In genomic region chr17:17590883-17591407, GRCh38 we compare ENCODE assay signal across 8 cellular contexts. TPM values are rescaled to one million over a fixed set of nuclear protein-coding genes. Genes with fewer than 3 reads are reported as not detected.
DNase-seq lines count a peak whose midpoint lies in the region; ATAC-seq, FAIRE-seq and TF ChIP-seq lines count a peak whose summit lies in the region.

No MANE protein-coding gene starts in this region.

- DNase-seq in GM12878 (ENCODE audit: low read depth, low spot score) = no peak
- DNase-seq in mesothelial cell of epicardium (ENCODE audit: low spot score in 2 of 2, unreplicated experiment in 2 of 2) = no peak
- DNase-seq in UCSD-AML1 (lab: John Stamatoyannopoulos, UW; ENCODE audit: unreplicated experiment) = no peak
- DNase-seq in AG08395 (ENCODE audit: low spot score) = no peak
- DNase-seq in globus pallidus (ENCODE audit: low spot score) = no peak
- no peak for DNase-seq in GF-D8 (lab: John Stamatoyannopoulos, UW)

- H3K27me3 Mint-ChIP-seq in mesothelial cell of epicardium (ENCODE audit: low read depth) = no peaks in the 10 kb centered on the region

- CTCF ChIA-PET in GM12878 (lab: Yijun Ruan, JAX) = interaction anchor here (0.6 to 2.0 kb wide), 4 partner anchors 19 to 94 kb away, joined by 3 to 7 read pairs (median 3); no protein-coding TSS in a partner anchor

- peaks cover 53% of the 10 kb centered on the region for H3K4me1 ChIP-seq in BLaER1
- H3K4me1 ChIP-seq in GM12878 (ENCODE audit: control insufficient read depth, insufficient read depth, low read length) = peaks cover 7% of the 10 kb centered on the region

- peak overlapping the region; percentile 88 for H3K4me3 Mint-ChIP-seq in mesothelial cell of epicardium

- RAD21 ChIA-PET in GM12878 (lab: Charles Lee; ENCODE audit: unreplicated experiment) = no interaction called here

- SMC1A ChIA-PET in GM12878 (lab: Charles Lee; ENCODE audit: uncharacterized antibody, unreplicated experiment) = interaction anchor here (0.6 kb wide), 1 partner anchor 379 kb away, joined by 3 read pairs; no protein-coding TSS in a partner anchor

- TF ChIP-seq CTCF in GM12878 (IDR thresholded peaks at IDR 0.05 in 2 of 3, conservative IDR thresholded peaks at IDR 0.05 in 1 of 3; ENCODE audit: control insufficient read depth in 2 of 3, extremely low read depth in 1 of 3, insufficient read depth in 1 of 3, low read depth in 3 of 3, low read length in 3 of 3) (no peak), mesothelial cell of epicardium (IDR thresholded peaks at IDR 0.05; ENCODE audit: unreplicated experiment) (no peak)

- no peak for TF ChIP-seq RAD21 in GM12878 (IDR thresholded peaks at IDR 0.05; ENCODE audit: insufficient read depth, low read depth, low read length)

- H3K79me2 ChIP-seq in GM12878 (ENCODE audit: control insufficient read depth, insufficient read depth, low read length) = peaks cover 2% of the 10 kb centered on the region

- H3K9me3 Mint-ChIP-seq in mesothelial cell of epicardium = peaks cover 7% of the 10 kb centered on the region

- ATAC-seq in HG02981 (IDR thresholded peaks at IDR 0.05; ENCODE audit: unreplicated experiment) (peak; percentile 1), GM12878 (no peak)

- H3K27ac ChIP-seq in BLaER1 = peak overlapping the region; percentile 86
- H3K27ac ChIP-seq in GM12878 (ENCODE audit: control insufficient read depth, insufficient read depth) = peak overlapping the region; percentile 66

- H3K27ac Mint-ChIP-seq in mesothelial cell of epicardium = peak overlapping the region; percentile 92

- H3K9me3 ChIP-seq in BLaER1 (no peaks in the 10 kb centered on the region), GM12878 (replicated peaks; ENCODE audit: control insufficient read depth, insufficient read depth, low read length) (no peaks in the 10 kb centered on the region)

- peak overlapping the region; percentile 92 for H3K4me3 ChIP-seq in BLaER1
- H3K4me3 ChIP-seq in GM12878 = peak overlapping the region; percentile 88

- intact Hi-C loops in GM12878 (cut with micrococcal nuclease; ENCODE audit: unreplicated experiment) = no loop called here

- peak overlapping the region; percentile 90 for H3K9ac ChIP-seq in BLaER1
- H3K9ac ChIP-seq in GM12878 (ENCODE audit: control insufficient read depth, insufficient read depth, low read length) = peak overlapping the region; percentile 62

- peaks cover 7% of the 10 kb centered on the region for H3K36me3 Mint-ChIP-seq in mesothelial cell of epicardium

- H3K27me3 ChIP-seq in BLaER1 = no peaks in the 10 kb centered on the region
- no peaks in the 10 kb centered on the region for H3K27me3 ChIP-seq in GM12878 (replicated peaks in 1 of 2; ENCODE audit: control insufficient read depth in 2 of 2, insufficient read depth in 2 of 2, low read length in 1 of 2)

- POLR2A ChIA-PET in GM12878 (lab: Charles Lee) = interaction anchor here (0.7 to 1.3 kb wide), 2 partner anchors 17 to 387 kb away, joined by 3 to 5 read pairs; no protein-coding TSS in a partner anchor

- H2AFZ ChIP-seq in GM12878 (ENCODE audit: control insufficient read depth, low read depth, low read length) = peak overlapping the region; percentile 94

- TF ChIP-seq POLR2A in GM12878 (IDR thresholded peaks at IDR 0.05; ENCODE audit: low read depth, low read length) = peak; percentile 10; the same call in 1 of the 2 replicates

- H3K4me1 Mint-ChIP-seq in mesothelial cell of epicardium = peaks cover 22% of the 10 kb centered on the region

- FAIRE-seq in GM12878 (lab: Jason Lieb, UNC) = no peak

- TF ChIP-seq EP300 in GM12878 (IDR thresholded peaks at IDR 0.05; ENCODE audit: borderline replicate concordance in 1 of 2, control insufficient read depth in 1 of 2, low read depth in 2 of 2, low read length in 2 of 2) = no peak

- H3K36me3 ChIP-seq in BLaER1 (no peaks in the 10 kb centered on the region), GM12878 (ENCODE audit: control insufficient read depth in 2 of 2, insufficient read depth in 2 of 2, low read length in 1 of 2) (no peaks in the 10 kb centered on the region)

- H3K4me2 ChIP-seq in BLaER1 (peak overlapping the region; percentile 100), GM12878 (ENCODE audit: control insufficient read depth, insufficient read depth) (peak overlapping the region; percentile 70)

- TSS peak; percentile 65 for BruUV-seq in GM12878 (replicated peaks; lab: Mats Ljungman, UMichigan)

- under 1% methylated on average over 28 of the region's 28 CpGs for WGBS in GM12878 (ENCODE audit: insufficient coverage, insufficient replicate concordance, low lambda C conversion rate, missing lambda C conversion rate)

- in situ Hi-C loops in GM12878 (cut with MboI) = loop anchor here (5.0 kb wide), 1 partner anchor 51 kb away; no protein-coding TSS in a partner anchor

- no peaks in the 10 kb centered on the region for H4K20me1 ChIP-seq in BLaER1
- H4K20me1 ChIP-seq in GM12878 (ENCODE audit: control insufficient read depth, insufficient read depth) = no peaks in the 10 kb centered on the region

TF ChIP-seq in GM12878, 131 proteins besides CTCF, POLR2A, EP300 and RAD21 (continues in another document):
- TF ChIP-seq YY1 (IDR thresholded peaks at IDR 0.05; ENCODE audit: low read depth, low read length) (no peak), NR2C1 (IDR thresholded peaks at IDR 0.05) (no peak), RELA (IDR thresholded peaks at IDR 0.05; ENCODE audit: borderline replicate concordance, partially characterized antibody) (no peak), TBL1XR1 (IDR thresholded peaks at IDR 0.05; ENCODE audit: low read depth, low read length) (no peak), CREB1 (IDR thresholded peaks at IDR 0.05; ENCODE audit: low read depth) (no peak)
- TF ChIP-seq, protein P1, sequence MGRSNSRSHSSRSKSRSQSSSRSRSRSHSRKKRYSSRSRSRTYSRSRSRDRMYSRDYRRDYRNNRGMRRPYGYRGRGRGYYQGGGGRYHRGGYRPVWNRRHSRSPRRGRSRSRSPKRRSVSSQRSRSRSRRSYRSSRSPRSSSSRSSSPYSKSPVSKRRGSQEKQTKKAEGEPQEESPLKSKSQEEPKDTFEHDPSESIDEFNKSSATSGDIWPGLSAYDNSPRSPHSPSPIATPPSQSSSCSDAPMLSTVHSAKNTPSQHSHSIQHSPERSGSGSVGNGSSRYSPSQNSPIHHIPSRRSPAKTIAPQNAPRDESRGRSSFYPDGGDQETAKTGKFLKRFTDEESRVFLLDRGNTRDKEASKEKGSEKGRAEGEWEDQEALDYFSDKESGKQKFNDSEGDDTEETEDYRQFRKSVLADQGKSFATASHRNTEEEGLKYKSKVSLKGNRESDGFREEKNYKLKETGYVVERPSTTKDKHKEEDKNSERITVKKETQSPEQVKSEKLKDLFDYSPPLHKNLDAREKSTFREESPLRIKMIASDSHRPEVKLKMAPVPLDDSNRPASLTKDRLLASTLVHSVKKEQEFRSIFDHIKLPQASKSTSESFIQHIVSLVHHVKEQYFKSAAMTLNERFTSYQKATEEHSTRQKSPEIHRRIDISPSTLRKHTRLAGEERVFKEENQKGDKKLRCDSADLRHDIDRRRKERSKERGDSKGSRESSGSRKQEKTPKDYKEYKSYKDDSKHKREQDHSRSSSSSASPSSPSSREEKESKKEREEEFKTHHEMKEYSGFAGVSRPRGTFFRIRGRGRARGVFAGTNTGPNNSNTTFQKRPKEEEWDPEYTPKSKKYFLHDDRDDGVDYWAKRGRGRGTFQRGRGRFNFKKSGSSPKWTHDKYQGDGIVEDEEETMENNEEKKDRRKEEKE (IDR thresholded peaks at IDR 0.05) = no peak
- TF ChIP-seq, protein P2, sequence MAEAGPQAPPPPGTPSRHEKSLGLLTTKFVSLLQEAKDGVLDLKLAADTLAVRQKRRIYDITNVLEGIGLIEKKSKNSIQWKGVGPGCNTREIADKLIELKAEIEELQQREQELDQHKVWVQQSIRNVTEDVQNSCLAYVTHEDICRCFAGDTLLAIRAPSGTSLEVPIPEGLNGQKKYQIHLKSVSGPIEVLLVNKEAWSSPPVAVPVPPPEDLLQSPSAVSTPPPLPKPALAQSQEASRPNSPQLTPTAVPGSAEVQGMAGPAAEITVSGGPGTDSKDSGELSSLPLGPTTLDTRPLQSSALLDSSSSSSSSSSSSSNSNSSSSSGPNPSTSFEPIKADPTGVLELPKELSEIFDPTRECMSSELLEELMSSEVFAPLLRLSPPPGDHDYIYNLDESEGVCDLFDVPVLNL (IDR thresholded peaks at IDR 0.05; ENCODE audit: low read depth, low read length) = no peak

RNA-seq across cellular contexts. Expression of gene PEMT, which starts 0.6 kb away (rescaled TPM):
- total RNA-seq in GM12878 (2013; cell fraction: nucleolus; rRNA removed) = 13.0 and 14.9 TPM in 2 replicates
- total RNA-seq in GM12878 (2014; rRNA removed) = 36.0 and 44.7 TPM in 2 replicates
- 9.1 and 9.9 TPM in 2 replicates for total RNA-seq in GM12878 (2014; rRNA removed; fragmentation: Illumina TruSeq; extraction: Trizol)
- total RNA-seq in GM12878 (2021) = 32.8 and 35.8 TPM in 2 replicates
- polyA plus RNA-seq in GM12878 (2011; ENCODE audit: low read depth) = 19.3 TPM
- 5.6 and 16.1 TPM in 2 replicates for polyA plus RNA-seq in GM12878 (2011; rRNA removed)
- 34.1 and 38.2 TPM in 2 replicates for polyA plus RNA-seq in GM12878 (2011; cell fraction: cytosol; rRNA removed)
- 23.1 and 29.8 TPM in 2 replicates for polyA plus RNA-seq in GM12878 (2011; cell fraction: nucleus; rRNA removed)
- 14.5 and 21.7 TPM in 2 replicates for polyA plus RNA-seq in GM12878 (2012)
- polyA plus RNA-seq in GM12878 (2014; fragmentation: Illumina TruSeq; extraction: Trizol) = 3.8 and 11.2 TPM in 2 replicates
- 1 to 10 TPM; 2.8 to 6.8 TPM for polyA plus RNA-seq in GM12878 (2014; fragmentation: Nextera tagmentation; extraction: Ambion mirVana)
- polyA plus RNA-seq in GM12878 (2014; rRNA removed) = 34.7 and 50.8 TPM in 2 replicates
- 10 to 100 TPM; 36.3 to 38.6 TPM for polyA plus RNA-seq in GM12878 (2016; fragmentation: Nextera tagmentation; extraction: Ambion mirVana)
- polyA minus RNA-seq in GM12878 (2011; rRNA and poly(A)+ RNA removed) = 9.5 and 14.1 TPM in 2 replicates
- 4.0 and 7.2 TPM in 2 replicates for polyA minus RNA-seq in GM12878 (2011; cell fraction: cytosol; rRNA and poly(A)+ RNA removed)
- polyA minus RNA-seq in GM12878 (2011; cell fraction: nucleus; rRNA and poly(A)+ RNA removed) = 4.1 and 4.4 TPM in 2 replicates
- 37.0 to 41.9 TPM (median 37.5 TPM) in 3 replicates for total RNA-seq in mesothelial cell of epicardium
